ENCODE assay signal across 21 cellular contexts in the genomic region with DNA sequence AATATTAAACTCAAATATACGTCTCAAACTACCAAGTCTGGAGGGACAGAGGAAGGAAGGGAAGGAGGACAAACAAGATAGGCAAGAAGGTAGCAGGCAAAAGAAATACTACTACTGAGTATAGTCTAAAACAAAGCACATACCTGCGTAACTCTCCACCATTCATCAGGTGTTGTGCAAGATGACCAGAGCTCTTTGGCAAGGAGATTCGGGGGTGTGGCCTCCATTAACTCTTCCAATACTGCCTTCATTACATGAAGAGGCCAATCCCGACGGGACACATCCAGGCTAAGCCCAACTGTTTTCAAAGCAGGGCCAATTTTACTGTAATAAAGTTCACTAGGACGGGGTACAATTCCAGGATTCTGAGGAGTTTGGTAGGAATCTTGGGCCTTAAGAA. TPM values are rescaled to one million over a fixed set of nuclear protein-coding genes. Genes with fewer than 3 reads are reported as not detected.
A peak's percentile ranks its signal among the peaks of the same experiment; 100 is the strongest.
DNase-seq lines count a peak whose midpoint lies in the region; ATAC-seq and TF ChIP-seq lines count a peak whose summit lies in the region.
"Had no signal": no experiment of that assay in that cellular context is flagged by ENCODE, and none has a peak within 500 bp of the region (broad histone marks: within the 10 kb centered on the region; RNA-seq: fewer than 3 reads in every experiment).

No MANE protein-coding gene starts in this region.

- no peaks in the 10 kb centered on the region for H3K4me1 Mint-ChIP-seq in CD4-positive, alpha-beta T cell (ENCODE audit: low read depth)
- H3K4me1 Mint-ChIP-seq in activated T-helper 1 cell treated with anti-CD3 and anti-CD28 coated beads, Interleukin-12 subunit alpha, Interleukin-12 subunit beta, Interleukin-2, Interleukin-4 antibody, amounts not matched to agents 30 ng/mL and 10 ng/mL and 1 ng/mL, durations not matched to agents 14 hours and 24 hours and 36 hours (ENCODE audit: low read depth): peaks cover 26% of the 10 kb centered on the region

- no peak overlapping the region for H3K27ac ChIP-seq in CD4-positive, alpha-beta T cell (ENCODE audit: low read depth, low read length)
- H3K27ac ChIP-seq in tibial nerve: no peak overlapping the region
- H3K27ac ChIP-seq: A549; BLaER1 treated with 17β-estradiol and CSF1 and Interleukin-3, amounts not matched to agents 10 nM and 100 nM; left ventricle myocardium inferior; upper lobe of left lung had no signal

- WGBS in tibial nerve, 2 donors: 75 to 76% methylated on average over 6 of the region's 6 CpGs

- no peak for TF ChIP-seq CTCF in CD4-positive, alpha-beta T cell (IDR thresholded peaks at IDR 0.05)
- TF ChIP-seq CTCF in omental fat pad (IDR thresholded peaks at IDR 0.05) (no peak), tibial nerve (IDR thresholded peaks at IDR 0.05) (no peak)

- POLR2A ChIA-PET in CD4-positive, alpha-beta T cell (lab: Charles Lee): no interaction called here

- TF ChIP-seq POLR2A in tibial nerve (IDR thresholded peaks at IDR 0.05): no peak

- H3K4me3 ChIP-seq in tibial nerve: no peak overlapping the region
- H3K4me3 ChIP-seq: A549; BLaER1 treated with 17β-estradiol and CSF1 and Interleukin-3, amounts not matched to agents 10 nM and 100 nM; left ventricle myocardium inferior; upper lobe of left lung had no signal

- CTCF ChIA-PET in CD4-positive, alpha-beta T cell (lab: Charles Lee): interaction anchor here (0.8 to 1.1 kb wide), 2 partner anchors 36 to 37 kb away, joined by 3 to 4 read pairs; no protein-coding TSS in a partner anchor

- no peaks in the 10 kb centered on the region for H3K4me1 ChIP-seq in tibial nerve
- H3K4me1 ChIP-seq: A549; BLaER1 treated with 17β-estradiol and CSF1 and Interleukin-3, amounts not matched to agents 10 nM and 100 nM; left ventricle myocardium inferior had no signal

- no peak for ATAC-seq in CD4-positive, alpha-beta T cell (ENCODE audit: poor library complexity)
- ATAC-seq in omental fat pad (ENCODE audit: low FRiP score) (peak; percentile 71), HG02938 (IDR thresholded peaks at IDR 0.05; ENCODE audit: unreplicated experiment) (no peak), Right ventricle myocardium superior (ENCODE audit: poor library complexity) (no peak)
- ATAC-seq: A549; activated naive CD8-positive, alpha-beta T cell treated with anti-CD3 and anti-CD28 coated beads, Interleukin-2, amount 50 U/mL, for 24 hours; activated T-cell treated with anti-CD3 and anti-CD28 coated beads, Interleukin-2, amount 50 U/mL, for 72 hours; effector memory CD8-positive, alpha-beta T cell; naive thymus-derived CD4-positive, alpha-beta T cell had no signal

- H3K9me3 Mint-ChIP-seq in CD4-positive, alpha-beta T cell: no peaks in the 10 kb centered on the region
- no peaks in the 10 kb centered on the region for H3K9me3 Mint-ChIP-seq in activated T-helper 1 cell treated with anti-CD3 and anti-CD28 coated beads, Interleukin-12 subunit alpha, Interleukin-12 subunit beta, Interleukin-2, Interleukin-4 antibody, amounts not matched to agents 30 ng/mL and 10 ng/mL and 1 ng/mL, durations not matched to agents 14 hours and 24 hours and 36 hours
- H3K9me3 Mint-ChIP-seq: activated CD4-positive, alpha-beta memory T cell treated with anti-CD3 and anti-CD28 coated beads for 36 hours; activated naive CD8-positive, alpha-beta T cell treated with anti-CD3 and anti-CD28 coated beads, Interleukin-2, amount 50 U/mL, for 24 hours; activated T-cell treated with anti-CD3 and anti-CD28 coated beads, Interleukin-2, amount 50 U/mL, for 72 hours; effector memory CD8-positive, alpha-beta T cell; naive thymus-derived CD4-positive, alpha-beta T cell had no signal

- no peak overlapping the region for H3K4me3 Mint-ChIP-seq in CD4-positive, alpha-beta T cell
- H3K4me3 Mint-ChIP-seq in activated T-helper 1 cell treated with anti-CD3 and anti-CD28 coated beads, Interleukin-12 subunit alpha, Interleukin-12 subunit beta, Interleukin-2, Interleukin-4 antibody, amounts not matched to agents 30 ng/mL and 10 ng/mL and 1 ng/mL, durations not matched to agents 14 hours and 24 hours and 36 hours: no peak overlapping the region
- H3K4me3 Mint-ChIP-seq: activated CD4-positive, alpha-beta memory T cell treated with anti-CD3 and anti-CD28 coated beads for 36 hours; activated naive CD8-positive, alpha-beta T cell treated with anti-CD3 and anti-CD28 coated beads, Interleukin-2, amount 50 U/mL, for 24 hours; activated T-cell treated with anti-CD3 and anti-CD28 coated beads, Interleukin-2, amount 50 U/mL, for 72 hours; effector memory CD8-positive, alpha-beta T cell; naive thymus-derived CD4-positive, alpha-beta T cell had no signal

- DNase-seq in CD4-positive, alpha-beta T cell: no peak
- DNase-seq in activated T-helper 1 cell treated with anti-CD3 and anti-CD28 coated beads, Interleukin-12 subunit alpha, Interleukin-12 subunit beta, Interleukin-2, Interleukin-4 antibody, amounts not matched to agents 30 ng/mL and 10 ng/mL and 1 ng/mL, durations not matched to agents 14 hours and 24 hours and 36 hours (ENCODE audit: low spot score): no peak
- DNase-seq in iPS-NIHi11 (ENCODE audit: low spot score) (peak; percentile 60), omental fat pad (ENCODE audit: low spot score) (no peak), tibial nerve (ENCODE audit: low spot score in 2 of 2) (no peak), Right ventricle myocardium superior (no peak)
- no peak for DNase-seq in effector CD8-positive, alpha-beta T cell (lab: John Stamatoyannopoulos, UW)
- DNase-seq: activated CD4-positive, alpha-beta memory T cell treated with anti-CD3 and anti-CD28 coated beads for 36 hours; activated naive CD8-positive, alpha-beta T cell treated with anti-CD3 and anti-CD28 coated beads, Interleukin-2, amount 50 U/mL, for 24 hours; activated T-cell treated with anti-CD3 and anti-CD28 coated beads, Interleukin-2, amount 50 U/mL, for 72 hours; effector memory CD8-positive, alpha-beta T cell; foreskin fibroblast; HCEC 1CT; left ventricle myocardium inferior; naive thymus-derived CD4-positive, alpha-beta T cell; NCI-H1694; NCI-H446 had no signal

- no peaks in the 10 kb centered on the region for H3K27me3 ChIP-seq in CD4-positive, alpha-beta T cell (ENCODE audit: control insufficient read depth, insufficient read depth, low read length)
- no peaks in the 10 kb centered on the region for H3K27me3 ChIP-seq in tibial nerve
- H3K27me3 ChIP-seq: BLaER1 treated with 17β-estradiol and CSF1 and Interleukin-3, amounts not matched to agents 10 nM and 100 nM; upper lobe of left lung had no signal

- H3K36me3 ChIP-seq in tibial nerve: peaks cover 2 to 93% (median 14%) of the 10 kb centered on the region in 3 donors

- H3K9me3 ChIP-seq in CD4-positive, alpha-beta T cell (ENCODE audit: control insufficient read depth, low read length): no peaks in the 10 kb centered on the region
- no peaks in the 10 kb centered on the region for H3K9me3 ChIP-seq in tibial nerve
- H3K9me3 ChIP-seq: A549; BLaER1 treated with 17β-estradiol and CSF1 and Interleukin-3, amounts not matched to agents 10 nM and 100 nM; left ventricle myocardium inferior; upper lobe of left lung had no signal

- H3K27me3 Mint-ChIP-seq in CD4-positive, alpha-beta T cell: no peaks in the 10 kb centered on the region
- no peaks in the 10 kb centered on the region for H3K27me3 Mint-ChIP-seq in activated T-helper 1 cell treated with anti-CD3 and anti-CD28 coated beads, Interleukin-12 subunit alpha, Interleukin-12 subunit beta, Interleukin-2, Interleukin-4 antibody, amounts not matched to agents 30 ng/mL and 10 ng/mL and 1 ng/mL, durations not matched to agents 14 hours and 24 hours and 36 hours (ENCODE audit: insufficient read depth)
- H3K27me3 Mint-ChIP-seq: activated CD4-positive, alpha-beta memory T cell treated with anti-CD3 and anti-CD28 coated beads for 36 hours; activated naive CD8-positive, alpha-beta T cell treated with anti-CD3 and anti-CD28 coated beads, Interleukin-2, amount 50 U/mL, for 24 hours; effector memory CD8-positive, alpha-beta T cell; naive thymus-derived CD4-positive, alpha-beta T cell had no signal

- H3K36me3 Mint-ChIP-seq in CD4-positive, alpha-beta T cell (ENCODE audit: low read depth): peaks cover 93% of the 10 kb centered on the region
- peaks cover 61% of the 10 kb centered on the region for H3K36me3 Mint-ChIP-seq in activated T-helper 1 cell treated with anti-CD3 and anti-CD28 coated beads, Interleukin-12 subunit alpha, Interleukin-12 subunit beta, Interleukin-2, Interleukin-4 antibody, amounts not matched to agents 30 ng/mL and 10 ng/mL and 1 ng/mL, durations not matched to agents 14 hours and 24 hours and 36 hours (ENCODE audit: low read depth)

- intact Hi-C loops in CD4-positive, alpha-beta T cell (cut with DNase I, micrococcal nuclease): no loop called here
- intact Hi-C loops in activated T-helper 1 cell treated with anti-CD3 and anti-CD28 coated beads, Interleukin-12 subunit alpha, Interleukin-12 subunit beta, Interleukin-2, Interleukin-4 antibody, amounts not matched to agents 30 ng/mL and 10 ng/mL and 1 ng/mL, durations not matched to agents 14 hours and 24 hours and 36 hours (cut with micrococcal nuclease): no loop called here
- intact Hi-C loops in Right ventricle myocardium superior (cut with DNase I): loop anchor here (10.0 kb wide), 1 partner anchor 45 kb away; no protein-coding TSS in a partner anchor

- peak overlapping the region; percentile 24 for H3K27ac Mint-ChIP-seq in CD4-positive, alpha-beta T cell
- H3K27ac Mint-ChIP-seq in activated T-helper 1 cell treated with anti-CD3 and anti-CD28 coated beads, Interleukin-12 subunit alpha, Interleukin-12 subunit beta, Interleukin-2, Interleukin-4 antibody, amounts not matched to agents 30 ng/mL and 10 ng/mL and 1 ng/mL, durations not matched to agents 14 hours and 24 hours and 36 hours: peak overlapping the region; percentile 40
- H3K27ac Mint-ChIP-seq: activated CD4-positive, alpha-beta memory T cell treated with anti-CD3 and anti-CD28 coated beads for 36 hours had no signal

- no peak for TF ChIP-seq EP300 in tibial nerve (IDR thresholded peaks at IDR 0.05)

RNA-seq across cellular contexts. Expression of a gene that starts 38.2 kb away (rescaled TPM):
- 100 to 1,000 TPM; 109 to 111 TPM for total RNA-seq in CD4-positive, alpha-beta T cell
- total RNA-seq in activated T-helper 1 cell treated with anti-CD3 and anti-CD28 coated beads, Interleukin-12 subunit alpha, Interleukin-12 subunit beta, Interleukin-2, Interleukin-4 antibody, amounts not matched to agents 30 ng/mL and 10 ng/mL and 1 ng/mL, durations not matched to agents 14 hours and 24 hours and 36 hours: 105 and 109 TPM in 2 replicates
- total RNA-seq in omental fat pad (100 to 1,000 TPM; 267 to 358 (median 282) TPM), tibial nerve (100 to 1,000 TPM; 159 to 203 (median 188) TPM), Right ventricle myocardium superior (21.0 TPM)

RNA-seq across cellular contexts. Expression of a gene that starts 49.4 kb away (rescaled TPM):
- 1,000 to 10,000 TPM; 3,821 to 3,943 TPM for total RNA-seq in CD4-positive, alpha-beta T cell
- 1,849 and 1,857 TPM in 2 replicates for total RNA-seq in activated T-helper 1 cell treated with anti-CD3 and anti-CD28 coated beads, Interleukin-12 subunit alpha, Interleukin-12 subunit beta, Interleukin-2, Interleukin-4 antibody, amounts not matched to agents 30 ng/mL and 10 ng/mL and 1 ng/mL, durations not matched to agents 14 hours and 24 hours and 36 hours
- 1,000 to 10,000 TPM; 1,581 to 2,943 (median 2,001) TPM for total RNA-seq in omental fat pad
- total RNA-seq in tibial nerve: 1,000 to 10,000 TPM in 3 of 4 donors, 100 to 1,000 TPM in 1; 697 to 1,427 (median 1,125) TPM
- 632 TPM for total RNA-seq in Right ventricle myocardium superior
